In genomic region chr11:102488208-102488607, GRCh38 we compare ENCODE assay signal across 16 cellular contexts. TPM values are rescaled to one million over a fixed set of nuclear protein-coding genes. Genes with fewer than 3 reads are reported as not detected.
A peak's percentile ranks its signal among the peaks of the same experiment; 100 is the strongest.
DNase-seq lines count a peak whose midpoint lies in the region; ATAC-seq and TF ChIP-seq lines count a peak whose summit lies in the region.
"Had no signal": no experiment of that assay in that cellular context is flagged by ENCODE, and none has a peak within 500 bp of the region (broad histone marks: within the 10 kb centered on the region; RNA-seq: fewer than 3 reads in every experiment).

No MANE protein-coding gene starts in this region.

- ATAC-seq in GM19023 (IDR thresholded peaks at IDR 0.05; ENCODE audit: unreplicated experiment) = peak; percentile 83
- peak; percentile 77 for ATAC-seq in GM21825 (IDR thresholded peaks at IDR 0.05; ENCODE audit: unreplicated experiment)
- ATAC-seq in HG03175 (IDR thresholded peaks at IDR 0.05; ENCODE audit: unreplicated experiment) = peak; percentile 71
- ATAC-seq: SK-N-SH treated with all-trans-retinoic acid at 6 μM for 48 hours had no signal

- no peaks in the 10 kb centered on the region for H3K36me3 Mint-ChIP-seq in H9 (ENCODE audit: insufficient read depth in 1 of 3, low read depth in 3 of 3)

- H3K4me3 Mint-ChIP-seq in H9 = no peak overlapping the region

- H2BK20ac ChIP-seq in H9 (ENCODE audit: low read depth, low read length, poor library complexity, severe bottlenecking) = no peak overlapping the region

- 0 out of 4 replicates have a peak, but pooled peaks cover 0 to 4% of the 10 kb centered on the region in 2 experiments for H3K4me1 Mint-ChIP-seq in H9

- H3K27ac ChIP-seq in brain microvascular endothelial cell (no peak overlapping the region), H9 (ENCODE audit: insufficient read length, low read depth, low read length) (no peak overlapping the region)
- H3K27ac ChIP-seq: adrenal gland, upper lobe of left lung had no signal

- no peak overlapping the region for H3K56ac ChIP-seq in H9 (ENCODE audit: insufficient read length, low read depth, low read length)

- H4K5ac ChIP-seq in H9 (ENCODE audit: insufficient read length, low read depth, low read length) = no peak overlapping the region

- no peaks in the 10 kb centered on the region for H3K4me1 ChIP-seq in H9 (ENCODE audit: insufficient read depth, low read length)
- H3K4me1 ChIP-seq: upper lobe of left lung had no signal

- H3K9me3 Mint-ChIP-seq in H9 = no peaks in the 10 kb centered on the region

- no peak overlapping the region for H2BK120ac ChIP-seq in H9 (ENCODE audit: low read depth, low read length, poor library complexity, severe bottlenecking)

- H3K79me2 ChIP-seq in H9 (ENCODE audit: insufficient read depth, low read length) = no peaks in the 10 kb centered on the region

- H3K23me2 ChIP-seq in H9 (ENCODE audit: insufficient read length, low read depth, low read length, poor library complexity, severe bottlenecking) = no peaks in the 10 kb centered on the region

- no peak overlapping the region for H3T11ph ChIP-seq in H9 (ENCODE audit: low read length)

- H3K79me1 ChIP-seq in H9 (ENCODE audit: insufficient read depth, low read depth, low read length, poor library complexity, severe bottlenecking) = no peaks in the 10 kb centered on the region

- H2AK5ac ChIP-seq in H9 (ENCODE audit: insufficient read length, low read length) = no peak overlapping the region

- H3K18ac ChIP-seq in H9 (ENCODE audit: insufficient read length, low read depth, low read length) = no peak overlapping the region

- H3K4me3 ChIP-seq in brain microvascular endothelial cell (ENCODE audit: low read depth, low read length) = no peak overlapping the region
- H3K4me3 ChIP-seq: adrenal gland, upper lobe of left lung had no signal

- CTCF ChIA-PET in GM10248 (lab: Yijun Ruan, JAX) = interaction anchor here (1.2 to 2.9 kb wide), 6 partner anchors 8 to 144 kb away, joined by 3 to 12 read pairs (median 6); no protein-coding TSS in a partner anchor

- no peak overlapping the region for H3K14ac ChIP-seq in H9 (ENCODE audit: insufficient read depth, low read length)

- no peaks in the 10 kb centered on the region for H3K27me3 Mint-ChIP-seq in H9 (ENCODE audit: low read depth)

- H3K27me3 ChIP-seq in brain microvascular endothelial cell (replicated peaks) (no peaks in the 10 kb centered on the region), H9 (ENCODE audit: insufficient read depth, low read length) (no peaks in the 10 kb centered on the region)
- H3K27me3 ChIP-seq: adrenal gland, upper lobe of left lung had no signal

- H3K9ac ChIP-seq in H9 (ENCODE audit: extremely low read depth, insufficient read length, low read length) = no peak overlapping the region

- no peak overlapping the region for H4K91ac ChIP-seq in H9 (ENCODE audit: insufficient read length, low read depth, low read length)

- H2BK15ac ChIP-seq in H9 (ENCODE audit: low read depth, low read length) = no peak overlapping the region

- WGBS in H9 (ENCODE audit: extremely low coverage, insufficient read length, low lambda C conversion rate) = no CpG with 5 or more reads among the region's 3 CpGs

- in situ Hi-C loops in brain microvascular endothelial cell (cut with HindIII; ENCODE audit: low pct_ligation_motif_present, low sequenced_read_pairs) = no loop called here

- H2BK12ac ChIP-seq in H9 (ENCODE audit: insufficient read length, low read depth, low read length) = no peak overlapping the region

- no peak overlapping the region for H2BK5ac ChIP-seq in H9 (ENCODE audit: insufficient read length, low read length)

- H3K36me3 ChIP-seq in brain microvascular endothelial cell (replicated peaks) = no peaks in the 10 kb centered on the region
- H3K36me3 ChIP-seq: adrenal gland, upper lobe of left lung had no signal

- no peak overlapping the region for H3K23ac ChIP-seq in H9 (ENCODE audit: insufficient read length, low read depth, low read length)

- TF ChIP-seq CTCF in GM10248 (IDR thresholded peaks at IDR 0.05; ENCODE audit: control extremely low read depth, extremely low read depth, low read depth, missing control alignments) = no peak
- no peak for TF ChIP-seq CTCF in brain microvascular endothelial cell (IDR thresholded peaks at IDR 0.05; ENCODE audit: low read depth, low read length, missing control alignments)
- no peak for TF ChIP-seq CTCF in H9 (conservative IDR thresholded peaks at IDR 0.05)

- H4K20me1 ChIP-seq in H9 (ENCODE audit: control insufficient read depth, insufficient read depth, insufficient read length) = no peaks in the 10 kb centered on the region

- POLR2A ChIA-PET in GM10248 (lab: Yijun Ruan, JAX) = no interaction called here

- no peaks in the 10 kb centered on the region for H3K9me3 ChIP-seq in H9 (ENCODE audit: control insufficient read depth, low read depth, low read length)
- H3K9me3 ChIP-seq: adrenal gland, upper lobe of left lung had no signal

- no peak overlapping the region for H2AFZ ChIP-seq in H9 (ENCODE audit: low read length)

- H4K8ac ChIP-seq in H9 (replicated peaks; ENCODE audit: insufficient read length, low read depth, low read length) = no peak overlapping the region

- DNase-seq in GM10248 (ENCODE audit: extremely low spot score) (peak; percentile 20), brain microvascular endothelial cell (no peak), cerebellar cortex (ENCODE audit: low spot score) (no peak), NCI-H2081 (lab: John Stamatoyannopoulos, UW) (no peak), H9 (no peak)
- DNase-seq: activated CD4-positive, alpha-beta T cell treated with anti-CD3 and anti-CD28 coated beads for 48 hours; adrenal gland; effector memory CD4-positive, alpha-beta T cell; EL; mesendoderm; NCI-H69; upper lobe of left lung had no signal

- H3K4ac ChIP-seq in H9 (ENCODE audit: low read depth, low read length) = no peak overlapping the region

- H3K27ac Mint-ChIP-seq in H9 = no peak overlapping the region; a peak in 1 of 7 replicates

- H3K4me2 ChIP-seq in H9 (ENCODE audit: insufficient read depth, insufficient read length, low read length) = no peak overlapping the region

RNA-seq across cellular contexts. Expression of gene TMEM123, which starts 35.6 kb away (rescaled TPM):
- 76.7 and 77.8 TPM in 2 replicates for total RNA-seq in H9 (2021)

RNA-seq across cellular contexts. Expression of gene MMP7, which starts 42.3 kb away (rescaled TPM):
- total RNA-seq in H9 (2021) = not detected in 2 replicates
